In genomic region chr19:2270157-2270571, GRCh38 we compare ENCODE assay signal across 8 cellular contexts. TPM values are rescaled to one million over a fixed set of nuclear protein-coding genes. Genes with fewer than 3 reads are reported as not detected.
DNase-seq lines count a peak whose midpoint lies in the region; ATAC-seq lines count a peak whose summit lies in the region.

No MANE protein-coding gene starts in this region.

- peak; percentile 46 for DNase-seq in activated CD4-positive, alpha-beta T cell treated with anti-CD3 and anti-CD28 coated beads for 48 hours
- DNase-seq in activated CD4-positive, alpha-beta T cell treated with anti-CD3 and anti-CD28 coated beads for 1 hour: no peak
- no peak for DNase-seq in activated naive CD4-positive, alpha-beta T cell treated with anti-CD3 and anti-CD28 coated beads, Interleukin-2, amount 50 U/mL, for 72 hours (ENCODE audit: low spot score in 2 of 2)
- peak; percentile 73 for DNase-seq in left cardiac atrium
- no peak for DNase-seq in skeletal muscle cell (ENCODE audit: low read depth)
- DNase-seq in NCI-H2107 treated with DMSO at 0.1 percent for 48 hours (lab: John Stamatoyannopoulos, UW; ENCODE audit: unreplicated experiment): no peak
- no peak for DNase-seq in GF-D8 (lab: John Stamatoyannopoulos, UW)

- H3K27ac Mint-ChIP-seq in activated naive CD4-positive, alpha-beta T cell treated with anti-CD3 and anti-CD28 coated beads, Interleukin-2, amount 50 U/mL, for 72 hours: peak overlapping the region; percentile 75 to 97

- intact Hi-C loops in left cardiac atrium (cut with DNase I): loop anchor here in 1 of 2 donors (5.0 kb wide), 2 partner anchors 33 to 47 kb away; partner anchors contain the start of genes PLEKHJ1 and SF3A2

- H3K36me3 Mint-ChIP-seq in activated naive CD4-positive, alpha-beta T cell treated with anti-CD3 and anti-CD28 coated beads, Interleukin-2, amount 50 U/mL, for 72 hours: peaks cover 10 to 23% of the 10 kb centered on the region in 2 donors

- H3K4me3 ChIP-seq in skeletal muscle cell (ENCODE audit: low read depth, low read length): peak overlapping the region; percentile 84

- no peak for ATAC-seq in activated naive CD4-positive, alpha-beta T cell treated with anti-CD3 and anti-CD28 coated beads, Interleukin-2, amount 50 U/mL, for 72 hours
- ATAC-seq in left cardiac atrium (peak; percentile 27 to 32), GM21723 (IDR thresholded peaks at IDR 0.05; ENCODE audit: unreplicated experiment) (no peak)

- no peaks in the 10 kb centered on the region for H3K9me3 Mint-ChIP-seq in activated naive CD4-positive, alpha-beta T cell treated with anti-CD3 and anti-CD28 coated beads, Interleukin-2, amount 50 U/mL, for 72 hours

RNA-seq across cellular contexts. Expression of gene PEAK3, which starts 11.8 kb away (rescaled TPM):
- total RNA-seq in activated naive CD4-positive, alpha-beta T cell treated with anti-CD3 and anti-CD28 coated beads, Interleukin-2, amount 50 U/mL, for 72 hours: not detected
- 1 to 10 TPM; 1.0 to 2.3 TPM for total RNA-seq in left cardiac atrium

RNA-seq across cellular contexts. Expression of gene JSRP1, which starts 13.9 kb away (rescaled TPM):
- under 1 TPM; 0.39 to 0.56 TPM for total RNA-seq in activated naive CD4-positive, alpha-beta T cell treated with anti-CD3 and anti-CD28 coated beads, Interleukin-2, amount 50 U/mL, for 72 hours
- under 1 TPM in 1 of 2 donors, not detected in 1; 0.27 TPM for total RNA-seq in left cardiac atrium

RNA-seq across cellular contexts. Expression of gene AMH, which starts 21.0 kb away (rescaled TPM):
- 1 to 10 TPM; 1.9 to 2.9 TPM for total RNA-seq in activated naive CD4-positive, alpha-beta T cell treated with anti-CD3 and anti-CD28 coated beads, Interleukin-2, amount 50 U/mL, for 72 hours
- total RNA-seq in left cardiac atrium: 1 to 10 TPM in 1 of 2 donors, under 1 TPM in 1; 0.80 to 1.6 TPM

RNA-seq across cellular contexts. Expression of gene SF3A2, which starts 33.5 kb away (rescaled TPM):
- total RNA-seq in activated naive CD4-positive, alpha-beta T cell treated with anti-CD3 and anti-CD28 coated beads, Interleukin-2, amount 50 U/mL, for 72 hours: 100 to 1,000 TPM; 145 to 154 TPM
- 10 to 100 TPM; 28.8 to 34.4 TPM for total RNA-seq in left cardiac atrium

RNA-seq across cellular contexts. Expression of gene PLEKHJ1, which starts 34.0 kb away (rescaled TPM):
- 10 to 100 TPM; 41.9 to 69.9 TPM for total RNA-seq in activated naive CD4-positive, alpha-beta T cell treated with anti-CD3 and anti-CD28 coated beads, Interleukin-2, amount 50 U/mL, for 72 hours
- total RNA-seq in left cardiac atrium: 10 to 100 TPM; 45.2 to 45.7 TPM

Comparison
In these comparisons a context has a peak if more than half of its experiments do, and no peak if none do; other contexts are left out.
1. DNase-seq: peak in activated CD4-positive, alpha-beta T cell treated with anti-CD3 and anti-CD28 coated beads for 48 hours (single experiment) and left cardiac atrium (single experiment); none in activated CD4-positive, alpha-beta T cell treated with anti-CD3 and anti-CD28 coated beads for 1 hour (single experiment), activated naive CD4-positive, alpha-beta T cell treated with anti-CD3 and anti-CD28 coated beads, Interleukin-2, amount 50 U/mL, for 72 hours (0 of 2), skeletal muscle cell (single experiment), NCI-H2107 treated with DMSO at 0.1 percent for 48 hours (single experiment) and GF-D8 (single experiment).
2. ATAC-seq: peak in left cardiac atrium (2 of 2); none in activated naive CD4-positive, alpha-beta T cell treated with anti-CD3 and anti-CD28 coated beads, Interleukin-2, amount 50 U/mL, for 72 hours (0 of 2) and GM21723 (single experiment).